9 cellular contexts compared by ENCODE assay signal in genomic region chr1:107669996-107670395, GRCh38.
A peak's percentile ranks its signal among the peaks of the same experiment; 100 is the strongest.
DNase-seq lines count a peak whose midpoint lies in the region; TF ChIP-seq lines count a peak whose summit lies in the region.
"Had no signal": no experiment of that assay in that cellular context is flagged by ENCODE, and none has a peak within 500 bp of the region (broad histone marks: within the 10 kb centered on the region; RNA-seq: fewer than 3 reads in every experiment).

No MANE protein-coding gene starts in this region.

- intact Hi-C loops in breast epithelium (cut with DNase I; ENCODE audit: low total_unique reads) = loop anchor here (10.0 kb wide), 1 partner anchor 235 kb away; no protein-coding TSS in a partner anchor

- no peak for TF ChIP-seq CTCF in breast epithelium (IDR thresholded peaks at IDR 0.05)

- H3K27me3 ChIP-seq in breast epithelium = no peaks in the 10 kb centered on the region

- peaks cover 0 to 3% of the 10 kb centered on the region in 2 donors for H3K9me3 ChIP-seq in breast epithelium

- H3K4me3 ChIP-seq in breast epithelium = no peak overlapping the region

- no peaks in the 10 kb centered on the region for H3K4me1 ChIP-seq in breast epithelium

- no peak for TF ChIP-seq POLR2A in breast epithelium (IDR thresholded peaks at IDR 0.05)

- H3K27ac ChIP-seq in breast epithelium = peak overlapping the region; percentile 18 to 55

- DNase-seq in Daoy (ENCODE audit: low read depth) (peak; percentile 78), NCI-H1694 (lab: John Stamatoyannopoulos, UW) (peak; percentile 39), breast epithelium (ENCODE audit: low spot score in 2 of 2) (peak; percentile 73 to 83), lung microvascular endothelial cell (ENCODE audit: low read depth in 2 of 2) (peak; percentile 3 to 89), COLO668 (lab: John Stamatoyannopoulos, UW; ENCODE audit: unreplicated experiment) (no peak), GM03348 (ENCODE audit: low spot score) (no peak), NCI-H526 (lab: John Stamatoyannopoulos, UW) (no peak)
- DNase-seq in stimulated activated CD4-positive, alpha-beta T cell treated with anti-CD3 and anti-CD28 coated beads, Interleukin-2, amount 100 ng/mL, for 48 hours = no peak
- DNase-seq: activated CD8-positive, alpha-beta memory T cell treated with anti-CD3 and anti-CD28 coated beads, Interleukin-2, amount 50 U/mL, for 48 hours had no signal

- no peaks in the 10 kb centered on the region for H3K36me3 ChIP-seq in breast epithelium

Comparison
In these comparisons a context has a peak if more than half of its experiments do, and no peak if none do; other contexts are left out.
1. DNase-seq: peak in Daoy (single experiment), NCI-H1694 (single experiment), breast epithelium (2 of 2) and lung microvascular endothelial cell (2 of 2); none in COLO668 (single experiment), GM03348 (single experiment), stimulated activated CD4-positive, alpha-beta T cell treated with anti-CD3 and anti-CD28 coated beads, Interleukin-2, amount 100 ng/mL, for 48 hours (0 of 2) and NCI-H526 (0 of 2).